Comparison of ENCODE assay signal across 9 cellular contexts in the genomic region with DNA sequence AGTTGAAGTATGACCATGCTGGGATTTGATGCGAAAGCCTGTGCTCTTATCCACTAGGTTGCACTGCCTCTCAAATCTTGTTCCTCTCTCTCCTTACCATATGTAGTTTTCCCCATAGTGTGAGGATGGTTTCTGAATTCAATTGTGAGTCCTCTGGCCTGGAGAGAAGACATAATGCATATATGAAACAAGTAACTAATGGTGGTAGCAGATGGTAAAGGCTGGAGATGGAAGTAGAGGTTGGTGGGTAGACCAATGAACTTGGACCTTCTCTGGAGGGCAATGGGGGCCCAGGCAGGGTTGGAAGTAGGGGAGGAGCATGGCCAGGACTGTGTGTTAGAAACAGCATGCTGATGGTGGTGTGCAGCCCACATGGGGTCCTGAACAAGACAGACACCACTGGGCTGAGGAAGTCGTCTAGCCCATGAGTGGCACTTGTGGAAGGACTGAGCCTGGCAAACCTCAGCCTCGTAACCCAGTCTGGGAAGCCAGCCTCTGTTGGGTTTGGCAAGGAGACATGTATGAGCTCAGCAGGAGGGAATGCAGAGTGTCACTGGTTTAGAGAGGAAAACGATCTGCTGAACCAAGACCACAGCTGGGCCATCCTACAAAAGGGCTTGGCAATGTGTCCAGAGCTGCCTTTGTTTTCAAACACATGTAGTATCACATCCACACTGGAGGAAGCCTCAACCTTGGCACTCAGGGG. TPM values are rescaled to one million over a fixed set of nuclear protein-coding genes. Genes with fewer than 3 reads are reported as not detected.
DNase-seq lines count a peak whose midpoint lies in the region; ATAC-seq and TF ChIP-seq lines count a peak whose summit lies in the region.
"Had no signal": no experiment of that assay in that cellular context is flagged by ENCODE, and none has a peak within 500 bp of the region (broad histone marks: within the 10 kb centered on the region; RNA-seq: fewer than 3 reads in every experiment).

No MANE protein-coding gene starts in this region.

- no peak for TF ChIP-seq CTCF in LNCaP clone FGC (IDR thresholded peaks at IDR 0.05; ENCODE audit: control insufficient read depth, extremely low read depth, insufficient read depth)
- no peak for TF ChIP-seq CTCF in coronary artery (IDR thresholded peaks at IDR 0.05)
- no peak for TF ChIP-seq CTCF in left lung (IDR thresholded peaks at IDR 0.05)
- no peak for TF ChIP-seq CTCF in suprapubic skin (IDR thresholded peaks at IDR 0.05)
- no peak for TF ChIP-seq CTCF in GM13977 (IDR thresholded peaks at IDR 0.05; ENCODE audit: extremely low read depth, insufficient read depth, missing control alignments)
- no peak for TF ChIP-seq CTCF in BE2C (IDR thresholded peaks at IDR 0.05; ENCODE audit: low read depth, low read length)

- H3K27me3 ChIP-seq in left lung: no peaks in the 10 kb centered on the region
- no peaks in the 10 kb centered on the region for H3K27me3 ChIP-seq in suprapubic skin
- H3K27me3 ChIP-seq in BE2C: no peaks in the 10 kb centered on the region

- TF ChIP-seq EP300 in suprapubic skin (IDR thresholded peaks at IDR 0.05): no peak

- intact Hi-C loops in left lung (cut with DNase I): no loop called here

- no peak for TF ChIP-seq POLR2A in suprapubic skin (IDR thresholded peaks at IDR 0.05)

- in situ Hi-C loops in GM13977 (cut with MboI; ENCODE audit: low pct_unique_long_range_greater_than_20kb, low sequenced_read_pairs, unreplicated experiment): no loop called here

- H3K4me1 ChIP-seq in left lung (peaks cover 8 to 23% of the 10 kb centered on the region in 2 donors), suprapubic skin (peaks cover 20% of the 10 kb centered on the region), BE2C (no peaks in the 10 kb centered on the region)

- DNase-seq in LNCaP clone FGC (ENCODE audit: low read depth) (peak; percentile 80), coronary artery (ENCODE audit: low spot score) (peak; percentile 93), left lung (peak in 1 of 2 donors; percentile 74), suprapubic skin (ENCODE audit: low spot score in 2 of 2) (peak; percentile 80 to 81), GM13977 (ENCODE audit: low spot score) (no peak), BE2C (no peak)
- DNase-seq: NCI-H2227 treated with DMSO at 0.1 percent for 48 hours had no signal

- H3K27ac ChIP-seq in coronary artery (peak overlapping the region; percentile 81 to 93), left lung (peak overlapping the region; percentile 62 to 84), suprapubic skin (peak overlapping the region; percentile 69)

- peak; percentile 92 for ATAC-seq in left lung
- ATAC-seq in GM21717 (IDR thresholded peaks at IDR 0.05; ENCODE audit: unreplicated experiment): no peak
- ATAC-seq in GM21529 (IDR thresholded peaks at IDR 0.05; ENCODE audit: unreplicated experiment): no peak

- no peaks in the 10 kb centered on the region for H3K36me3 ChIP-seq in left lung
- H3K36me3 ChIP-seq in suprapubic skin: no peaks in the 10 kb centered on the region
- H3K36me3 ChIP-seq in BE2C: no peaks in the 10 kb centered on the region

- H3K4me3 ChIP-seq in LNCaP clone FGC (ENCODE audit: low read depth, low read length) (no peak overlapping the region), coronary artery (peak overlapping the region; percentile 11), left lung (no peak overlapping the region), suprapubic skin (no peak overlapping the region), BE2C (ENCODE audit: low read depth, low read length) (no peak overlapping the region)

- H3K9me3 ChIP-seq in left lung (no peaks in the 10 kb centered on the region), suprapubic skin (no peaks in the 10 kb centered on the region), BE2C (no peaks in the 10 kb centered on the region)

- WGBS in suprapubic skin: 33% methylated on average over 4 of the region's 4 CpGs

RNA-seq across cellular contexts. Expression of a gene that starts 18.5 kb away (rescaled TPM):
- total RNA-seq in left lung (10 to 100 TPM; 69.6 to 84.8 TPM), suprapubic skin (10 to 100 TPM; 33.4 to 49.3 (median 36.8) TPM)
- polyA plus RNA-seq in BE2C (2012; ENCODE audit: insufficient read depth, insufficient read length, low read depth): 8.1 TPM

Comparison
In these comparisons a context has a peak if more than half of its experiments do, and no peak if none do; other contexts are left out.
1. DNase-seq: peak in LNCaP clone FGC (single experiment), coronary artery (single experiment) and suprapubic skin (2 of 2); none in GM13977 (single experiment) and BE2C (single experiment).
2. Peak in every context shown above with its lines, with median percentiles within 50 percentile points of each other: H3K27ac ChIP-seq.